34 cellular contexts compared by ENCODE assay signal in genomic region chr2:240109386-240109785, GRCh38. TPM values are rescaled to one million over a fixed set of nuclear protein-coding genes. Genes with fewer than 3 reads are reported as not detected.
"Had no signal": no experiment of that assay in that cellular context is flagged by ENCODE, and none has a peak within 500 bp of the region (broad histone marks: within the 10 kb centered on the region; RNA-seq: fewer than 3 reads in every experiment).

No MANE protein-coding gene starts in this region.

- FAIRE-seq: keratinocyte, urothelium cell line had no signal

- H3K27ac ChIP-seq: left lung, lower lobe of right lung, neural progenitor cell, ovary, right atrium auricular region, right lobe of liver, stomach, testis, thyroid gland, transverse colon, upper lobe of left lung had no signal

- H3K4me3 Mint-ChIP-seq: naive B cell; natural killer cell; nephron progenitor cell; neural progenitor cell; stimulated activated naive B cell treated with anti-CD40 and anti-IgM and Interleukin-4, amounts not matched to agents 10 μg/mL and 1 μg/mL and 100 μg/mL, for 72 hours had no signal

- H3K4me1 ChIP-seq: left lung, lower lobe of right lung, neural progenitor cell, right atrium auricular region, right lobe of liver, stomach, testis, thyroid gland, transverse colon, upper lobe of left lung had no signal

- H3K9me3 ChIP-seq: left lung, lower lobe of right lung, ovary, right atrium auricular region, right lobe of liver, stomach, testis, thyroid gland, transverse colon, upper lobe of left lung had no signal

- H3K9ac ChIP-seq: neural progenitor cell had no signal

- DNase-seq: hippocampal formation; left colon; left lung; lower lobe of right lung; mammary epithelial cell; mesenchymal stem cell; naive B cell; natural killer cell; nephron progenitor cell; ovary; right lobe of liver; stimulated activated CD4-positive, alpha-beta T cell treated with anti-CD3 and anti-CD28 coated beads, Interleukin-1b, Interleukin-23, amount 100 ng/mL, for 48 hours; stimulated activated CD4-positive, alpha-beta T cell treated with anti-CD3 and anti-CD28 coated beads, Interleukin-2, amount 100 ng/mL, for 48 hours; stimulated activated CD4-positive, alpha-beta T cell treated with anti-CD3 and anti-CD28 coated beads, Interleukin-4, amount 100 ng/mL, for 4 hours; stimulated activated CD8-positive, alpha-beta memory T cell treated with anti-CD3 and anti-CD28 coated beads, Interleukin-4, amount 100 ng/mL, for 48 hours; stimulated activated naive B cell treated with anti-CD40 and anti-IgM and Interleukin-4, amounts not matched to agents 10 μg/mL and 1 μg/mL and 100 μg/mL, for 72 hours; stimulated activated naive CD8-positive, alpha-beta T cell treated with anti-CD3 and anti-CD28 coated beads, Interleukin-15, Interleukin-2, amounts not matched to agents 100 U/mL and 50 U/mL, for 24 hours; stomach; testis; thyroid gland; transverse colon; upper lobe of left lung had no signal

- H3K9me3 Mint-ChIP-seq: naive B cell; natural killer cell; nephron progenitor cell; stimulated activated naive B cell treated with anti-CD40 and anti-IgM and Interleukin-4, amounts not matched to agents 10 μg/mL and 1 μg/mL and 100 μg/mL, for 72 hours had no signal

- H3K4me1 Mint-ChIP-seq: naive B cell; natural killer cell; nephron progenitor cell; neural progenitor cell; stimulated activated naive B cell treated with anti-CD40 and anti-IgM and Interleukin-4, amounts not matched to agents 10 μg/mL and 1 μg/mL and 100 μg/mL, for 72 hours had no signal

- H3K36me3 ChIP-seq: left lung, lower lobe of right lung, neural progenitor cell, ovary, right atrium auricular region, right lobe of liver, stomach, thyroid gland, transverse colon, upper lobe of left lung had no signal

- ATAC-seq: left colon; left lung; natural killer cell; right lobe of liver; stimulated activated naive B cell treated with anti-CD40 and anti-IgM and Interleukin-4, amounts not matched to agents 10 μg/mL and 1 μg/mL and 100 μg/mL, for 72 hours; stimulated activated naive CD8-positive, alpha-beta T cell treated with anti-CD3 and anti-CD28 coated beads, Interleukin-15, Interleukin-2, amounts not matched to agents 100 U/mL and 50 U/mL, for 24 hours had no signal

- H3K4me3 ChIP-seq: left lung, lower lobe of right lung, neural progenitor cell, ovary, right atrium auricular region, right lobe of liver, smooth muscle cell, stomach, testis, thyroid gland, transverse colon, upper lobe of left lung had no signal

- H3K27ac Mint-ChIP-seq: naive B cell; natural killer cell; nephron progenitor cell; neural progenitor cell; progenitor cell of endocrine pancreas; stimulated activated naive B cell treated with anti-CD40 and anti-IgM and Interleukin-4, amounts not matched to agents 10 μg/mL and 1 μg/mL and 100 μg/mL, for 72 hours had no signal

- H3K36me3 Mint-ChIP-seq: naive B cell; natural killer cell; neural progenitor cell; stimulated activated naive B cell treated with anti-CD40 and anti-IgM and Interleukin-4, amounts not matched to agents 10 μg/mL and 1 μg/mL and 100 μg/mL, for 72 hours had no signal

RNA-seq across cellular contexts. Expression of gene OTOS, which starts 31.1 kb away (rescaled TPM):
- total RNA-seq: left colon, left lung, liver, lower lobe of right lung, mammary epithelial cell, mucosa of gallbladder, natural killer cell, omental fat pad, ovary, progenitor cell of endocrine pancreas, pulmonary artery endothelial cell, renal cortical epithelial cell, right atrium auricular region, right lobe of liver, skeletal muscle tissue, smooth muscle cell, stomach, transverse colon, upper lobe of left lung had no signal
- polyA plus RNA-seq: keratinocyte, liver, mammary epithelial cell, ovary, smooth muscle cell, stomach had no signal

RNA-seq across cellular contexts. Expression of gene OR6B3, which starts 56.1 kb away (rescaled TPM):
- total RNA-seq: left colon, left lung, liver, lower lobe of right lung, mammary epithelial cell, mucosa of gallbladder, natural killer cell, omental fat pad, ovary, progenitor cell of endocrine pancreas, pulmonary artery endothelial cell, renal cortical epithelial cell, right atrium auricular region, right lobe of liver, skeletal muscle tissue, smooth muscle cell, stomach, thyroid gland, transverse colon, upper lobe of left lung had no signal
- polyA plus RNA-seq: keratinocyte, liver, mammary epithelial cell, ovary, smooth muscle cell, stomach had no signal
